Comparison of ENCODE assay signal across 21 cellular contexts in genomic region chr7:121005996-121006565, GRCh38. TPM values are rescaled to one million over a fixed set of nuclear protein-coding genes. Genes with fewer than 3 reads are reported as not detected.
DNase-seq lines count a peak whose midpoint lies in the region; ATAC-seq and TF ChIP-seq lines count a peak whose summit lies in the region.
"Had no signal": no experiment of that assay in that cellular context is flagged by ENCODE, and none has a peak within 500 bp of the region (broad histone marks: within the 10 kb centered on the region; RNA-seq: fewer than 3 reads in every experiment).

No MANE protein-coding gene starts in this region.

- no peaks in the 10 kb centered on the region for H3K27me3 ChIP-seq in CD8-positive, alpha-beta memory T cell (ENCODE audit: insufficient read depth, low read length, poor library complexity, severe bottlenecking)
- no peaks in the 10 kb centered on the region for H3K27me3 ChIP-seq in ascending aorta
- no peaks in the 10 kb centered on the region for H3K27me3 ChIP-seq in rectal smooth muscle tissue (ENCODE audit: control insufficient read depth, insufficient read depth, low read length)
- H3K27me3 ChIP-seq: upper lobe of left lung had no signal

- peak overlapping the region; percentile 63 for H3K27ac ChIP-seq in CD8-positive, alpha-beta memory T cell (ENCODE audit: low read depth, low read length)
- H3K27ac ChIP-seq in ascending aorta (peak overlapping the region; percentile 14 to 27), rectal smooth muscle tissue (ENCODE audit: low read depth, low read length) (peak overlapping the region; percentile 2)
- H3K27ac ChIP-seq: PC-9, upper lobe of left lung had no signal

- POLR2A ChIA-PET in CD8-positive, alpha-beta memory T cell (lab: Charles Lee) = no interaction called here

- intact Hi-C loops in ascending aorta (cut with DNase I) = no loop called here

- no peak overlapping the region for H3K4me3 Mint-ChIP-seq in CD8-positive, alpha-beta memory T cell
- no peak overlapping the region for H3K4me3 Mint-ChIP-seq in osteocyte (ENCODE audit: unreplicated experiment)
- H3K4me3 Mint-ChIP-seq: CD4-positive, CD25-positive, alpha-beta regulatory T cell; endodermal cell; stimulated activated memory B cell treated with anti-CD40 and anti-IgM and Interleukin-4, amounts not matched to agents 10 μg/mL and 1 μg/mL and 100 μg/mL, for 72 hours had no signal

- no peaks in the 10 kb centered on the region for H3K9me3 Mint-ChIP-seq in CD8-positive, alpha-beta memory T cell
- H3K9me3 Mint-ChIP-seq in osteocyte (ENCODE audit: unreplicated experiment) = no peaks in the 10 kb centered on the region
- H3K9me3 Mint-ChIP-seq: endodermal cell; stimulated activated memory B cell treated with anti-CD40 and anti-IgM and Interleukin-4, amounts not matched to agents 10 μg/mL and 1 μg/mL and 100 μg/mL, for 72 hours had no signal

- H3K36me3 ChIP-seq in CD8-positive, alpha-beta memory T cell (ENCODE audit: insufficient read depth, low read length) = no peaks in the 10 kb centered on the region
- H3K36me3 ChIP-seq in ascending aorta = no peaks in the 10 kb centered on the region
- no peaks in the 10 kb centered on the region for H3K36me3 ChIP-seq in rectal smooth muscle tissue (ENCODE audit: control insufficient read depth, insufficient read depth, low read length)
- H3K36me3 ChIP-seq: upper lobe of left lung had no signal

- DNase-seq in CD8-positive, alpha-beta memory T cell = no peak
- no peak for DNase-seq in ascending aorta (ENCODE audit: low spot score in 2 of 2)
- DNase-seq in left kidney (ENCODE audit: low read depth, low spot score) = peak; percentile 16
- no peak for DNase-seq in SHP77 treated with DMSO at 0.1 percent for 48 hours (lab: John Stamatoyannopoulos, UW)
- no peak for DNase-seq in osteocyte (ENCODE audit: extremely low spot score, unreplicated experiment)
- DNase-seq: activated CD4-positive, alpha-beta T cell treated with anti-CD3 and anti-CD28 coated beads for 4 hours; activated gamma-delta T cell treated with Interleukin-2 at 50 U/mL for 16 hours; amniotic stem cell; CD4-positive, CD25-positive, alpha-beta regulatory T cell; DMS53; NCI-H1694 treated with DMSO at 0.1 percent for 48 hours; NCI-H82; PC-9; stimulated activated CD4-positive, alpha-beta T cell treated with anti-CD3 and anti-CD28 coated beads, Interleukin-15, amount 100 ng/mL, for 24 hours; upper lobe of left lung had no signal

- no peaks in the 10 kb centered on the region for H3K36me3 Mint-ChIP-seq in CD8-positive, alpha-beta memory T cell
- no peaks in the 10 kb centered on the region for H3K36me3 Mint-ChIP-seq in osteocyte (ENCODE audit: unreplicated experiment)
- H3K36me3 Mint-ChIP-seq: CD4-positive, CD25-positive, alpha-beta regulatory T cell; stimulated activated memory B cell treated with anti-CD40 and anti-IgM and Interleukin-4, amounts not matched to agents 10 μg/mL and 1 μg/mL and 100 μg/mL, for 72 hours had no signal

- H3K9ac ChIP-seq in rectal smooth muscle tissue (ENCODE audit: low read length) = no peak overlapping the region

- ATAC-seq in GM18858 (IDR thresholded peaks at IDR 0.05; ENCODE audit: unreplicated experiment) (no peak), HG03460 (IDR thresholded peaks at IDR 0.05; ENCODE audit: unreplicated experiment) (no peak)
- ATAC-seq: stimulated activated memory B cell treated with anti-CD40 and anti-IgM and Interleukin-4, amounts not matched to agents 10 μg/mL and 1 μg/mL and 100 μg/mL, for 72 hours had no signal

- H3K4me1 ChIP-seq in CD8-positive, alpha-beta memory T cell (ENCODE audit: insufficient read depth, low read length) = no peaks in the 10 kb centered on the region
- peaks cover 0 to 44% of the 10 kb centered on the region in 2 donors for H3K4me1 ChIP-seq in ascending aorta
- H3K4me1 ChIP-seq in rectal smooth muscle tissue (ENCODE audit: control insufficient read depth, insufficient read depth, low read length) = peaks cover 19% of the 10 kb centered on the region

- CTCF ChIA-PET in CD8-positive, alpha-beta memory T cell (lab: Charles Lee) = no interaction called here

- H3K27me3 Mint-ChIP-seq in CD8-positive, alpha-beta memory T cell = peaks cover 11 to 62% of the 10 kb centered on the region in 2 donors
- peaks cover 2% of the 10 kb centered on the region for H3K27me3 Mint-ChIP-seq in osteocyte (ENCODE audit: unreplicated experiment)

- H3K27ac Mint-ChIP-seq in CD8-positive, alpha-beta memory T cell = no peak overlapping the region
- H3K27ac Mint-ChIP-seq in osteocyte (ENCODE audit: unreplicated experiment) = no peak overlapping the region
- H3K27ac Mint-ChIP-seq: progenitor cell of endocrine pancreas; stimulated activated memory B cell treated with anti-CD40 and anti-IgM and Interleukin-4, amounts not matched to agents 10 μg/mL and 1 μg/mL and 100 μg/mL, for 72 hours had no signal

- no peak overlapping the region for H3K4me3 ChIP-seq in CD8-positive, alpha-beta memory T cell (ENCODE audit: low read length)
- no peak overlapping the region for H3K4me3 ChIP-seq in ascending aorta
- no peak overlapping the region for H3K4me3 ChIP-seq in rectal smooth muscle tissue (ENCODE audit: low read length)
- H3K4me3 ChIP-seq: PC-9, upper lobe of left lung had no signal

- no peaks in the 10 kb centered on the region for H3K9me3 ChIP-seq in CD8-positive, alpha-beta memory T cell (ENCODE audit: low read length)
- H3K9me3 ChIP-seq in ascending aorta = no peaks in the 10 kb centered on the region
- H3K9me3 ChIP-seq: upper lobe of left lung had no signal

- no peaks in the 10 kb centered on the region for H3K4me1 Mint-ChIP-seq in CD8-positive, alpha-beta memory T cell
- H3K4me1 Mint-ChIP-seq in osteocyte (ENCODE audit: unreplicated experiment) = peaks cover 27% of the 10 kb centered on the region
- H3K4me1 Mint-ChIP-seq: CD4-positive, CD25-positive, alpha-beta regulatory T cell; stimulated activated memory B cell treated with anti-CD40 and anti-IgM and Interleukin-4, amounts not matched to agents 10 μg/mL and 1 μg/mL and 100 μg/mL, for 72 hours had no signal

- TF ChIP-seq CTCF in ascending aorta (IDR thresholded peaks at IDR 0.05) = no peak
- TF ChIP-seq CTCF in osteocyte (IDR thresholded peaks at IDR 0.05) = no peak

RNA-seq across cellular contexts. Expression of gene CPED1, which starts 17.6 kb away (rescaled TPM):
- under 1 TPM; 0.09 to 0.27 TPM for total RNA-seq in CD8-positive, alpha-beta memory T cell
- polyA plus RNA-seq in CD8-positive, alpha-beta memory T cell = not detected
- total RNA-seq in ascending aorta (69.5 TPM), osteocyte (3.4 and 3.9 TPM in 2 replicates)

RNA-seq across cellular contexts. Expression of gene ING3, which starts 55.5 kb away (rescaled TPM):
- 10 to 100 TPM; 24.4 to 30.7 TPM for total RNA-seq in CD8-positive, alpha-beta memory T cell
- polyA plus RNA-seq in CD8-positive, alpha-beta memory T cell = 31.6 TPM
- total RNA-seq in ascending aorta (6.8 TPM), osteocyte (20.2 and 20.7 TPM in 2 replicates)

Comparison
In these comparisons a context has a peak if more than half of its experiments do, and no peak if none do; other contexts are left out.
1. H3K27ac ChIP-seq: peak in every context shown above with its lines; median percentile 63 in CD8-positive, alpha-beta memory T cell; 20 in ascending aorta; 2 in rectal smooth muscle tissue.
2. RNA of gene CPED1, which starts 17.6 kb away (total RNA-seq): 69.5 TPM in ascending aorta (single experiment); 3.4 to 3.9 TPM in osteocyte and 0.09 to 0.27 TPM in CD8-positive, alpha-beta memory T cell; every median in the first group is over 10 times any median in the second.